8 cellular contexts compared by ENCODE assay signal in the genomic region with DNA sequence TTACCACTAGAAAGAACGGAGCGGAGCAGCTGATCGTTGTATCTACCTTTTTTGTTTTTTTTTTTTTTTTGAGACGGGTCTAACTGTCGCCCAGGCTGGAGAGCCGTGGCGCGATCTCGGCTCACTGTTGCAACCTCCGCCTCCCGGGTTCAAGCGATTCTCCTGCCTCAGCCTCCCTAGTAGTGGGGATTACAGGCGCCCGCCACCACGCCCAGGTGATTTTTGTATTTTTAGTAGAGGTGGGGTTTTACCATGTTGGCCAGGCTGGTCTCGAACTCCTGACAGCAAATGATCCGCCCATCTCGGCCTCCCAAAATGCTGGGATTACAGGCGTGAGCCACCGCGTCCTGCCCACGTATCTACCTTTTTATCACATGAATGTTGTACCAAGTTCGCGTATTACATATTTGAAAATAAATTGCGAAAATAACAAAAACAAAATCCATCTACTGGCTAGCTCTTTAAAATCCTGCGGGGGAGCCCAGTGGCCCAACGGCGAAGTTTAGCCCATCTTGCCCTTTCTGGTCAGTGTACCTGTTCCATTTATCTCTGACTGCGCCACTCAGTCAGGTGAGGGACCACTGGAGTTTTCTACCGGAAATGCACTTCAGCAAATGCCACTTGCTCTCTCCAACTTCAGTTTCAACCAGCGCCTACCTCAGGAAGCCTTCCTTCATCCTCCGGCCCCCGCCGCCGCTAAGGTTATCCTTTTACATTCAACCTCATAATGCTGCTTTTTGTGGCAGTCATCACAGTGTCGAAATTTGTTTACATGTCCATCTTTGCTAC. TPM values are rescaled to one million over a fixed set of nuclear protein-coding genes. Genes with fewer than 3 reads are reported as not detected.
A peak's percentile ranks its signal among the peaks of the same experiment; 100 is the strongest.
DNase-seq lines count a peak whose midpoint lies in the region; ATAC-seq and TF ChIP-seq lines count a peak whose summit lies in the region.

No MANE protein-coding gene starts in this region.

- H3K4me3 ChIP-seq in H7 (ENCODE audit: insufficient read depth, low read depth, low read length) (peak overlapping the region; percentile 89), WERI-Rb-1 (ENCODE audit: low read depth, low read length) (peak overlapping the region; percentile 95), mucosa of stomach (ENCODE audit: low read length) (peak overlapping the region; percentile 95)

- H3K36me3 Mint-ChIP-seq in type B pancreatic cell, result peaks cover 8% of the 10 kb centered on the region

- no peak for TF ChIP-seq CTCF in WERI-Rb-1 (IDR thresholded peaks at IDR 0.05; ENCODE audit: low read depth, low read length)
- no peak for TF ChIP-seq CTCF in type B pancreatic cell (conservative IDR thresholded peaks at IDR 0.05)

- H3K36me3 ChIP-seq in H7 (replicated peaks; ENCODE audit: control insufficient read depth, insufficient read depth, low read length), result peaks cover under 1% of the 10 kb centered on the region; the same call in 1 of the 2 replicates
- peaks cover 18% of the 10 kb centered on the region for H3K36me3 ChIP-seq in WERI-Rb-1
- no peaks in the 10 kb centered on the region for H3K36me3 ChIP-seq in mucosa of stomach (ENCODE audit: control insufficient read depth, insufficient read depth, low read length)

- H3K9me3 ChIP-seq in WERI-Rb-1 (ENCODE audit: severe bottlenecking) (no peaks in the 10 kb centered on the region), mucosa of stomach (ENCODE audit: control insufficient read depth, low read length) (no peaks in the 10 kb centered on the region)

- H3K9ac ChIP-seq in mucosa of stomach (ENCODE audit: low read length), result peak overlapping the region; percentile 82

- no peaks in the 10 kb centered on the region for H3K9me3 Mint-ChIP-seq in type B pancreatic cell

- H3K4me1 ChIP-seq in mucosa of stomach (ENCODE audit: control insufficient read depth, insufficient read depth, low read length), result peaks cover 14% of the 10 kb centered on the region

- no peaks in the 10 kb centered on the region for H3K27me3 Mint-ChIP-seq in type B pancreatic cell

- peak overlapping the region; percentile 95 for H3K27ac Mint-ChIP-seq in type B pancreatic cell

- peak overlapping the region; percentile 91 for H3K4me3 Mint-ChIP-seq in type B pancreatic cell

- peaks cover 17% of the 10 kb centered on the region for H3K4me1 Mint-ChIP-seq in type B pancreatic cell (ENCODE audit: unreplicated experiment)

- peak overlapping the region; percentile 93 for H3K27ac ChIP-seq in WERI-Rb-1

- peak; percentile 14 for DNase-seq in AG20443 (ENCODE audit: low spot score)
- peak; percentile 47 for DNase-seq in H7
- peak; percentile 22 for DNase-seq in WERI-Rb-1
- DNase-seq in effector CD4-positive, alpha-beta T cell, result peak; percentile 15
- no peak for DNase-seq in type B pancreatic cell (ENCODE audit: extremely low spot score, unreplicated experiment)

- ATAC-seq in HG02840 (IDR thresholded peaks at IDR 0.05; ENCODE audit: low FRiP score, unreplicated experiment) (no peak), GM18861 (IDR thresholded peaks at IDR 0.05; ENCODE audit: unreplicated experiment) (no peak)

- H3K27me3 ChIP-seq in H7 (ENCODE audit: control insufficient read depth, insufficient read depth, low read length) (no peaks in the 10 kb centered on the region), WERI-Rb-1 (ENCODE audit: insufficient read depth, low read depth, severe bottlenecking) (no peaks in the 10 kb centered on the region), mucosa of stomach (ENCODE audit: control insufficient read depth, insufficient read depth, low read length) (no peaks in the 10 kb centered on the region)

RNA-seq across cellular contexts. Expression of a gene that starts 1.2 kb away (rescaled TPM):
- 32.7 and 34.3 TPM in 2 replicates for total RNA-seq in H7 (2014; rRNA removed; shearing (Covaris generic))
- 60.9 and 91.1 TPM in 2 replicates for total RNA-seq in type B pancreatic cell (ENCODE audit: low replicate concordance)
